In genomic region chr7:157411580-157411979, GRCh38 we compare ENCODE assay signal across 12 cellular contexts.
DNase-seq lines count a peak whose midpoint lies in the region; ATAC-seq, FAIRE-seq and TF ChIP-seq lines count a peak whose summit lies in the region.
"Had no signal": no experiment of that assay in that cellular context is flagged by ENCODE, and none has a peak within 500 bp of the region (broad histone marks: within the 10 kb centered on the region; RNA-seq: fewer than 3 reads in every experiment).

No MANE protein-coding gene starts in this region.

- H3K9ac ChIP-seq in skeletal muscle satellite cell (ENCODE audit: low read depth, low read length) = peak overlapping the region; percentile 4

- H3K9me3 ChIP-seq in skeletal muscle satellite cell (replicated peaks; ENCODE audit: low read length) (no peaks in the 10 kb centered on the region), testis (no peaks in the 10 kb centered on the region)

- no peaks in the 10 kb centered on the region for H3K27me3 ChIP-seq in skeletal muscle satellite cell (ENCODE audit: control insufficient read depth, insufficient read depth, low read length)
- no peaks in the 10 kb centered on the region for H3K27me3 ChIP-seq in testis

- intact Hi-C loops in testis (cut with DNase I; ENCODE audit: low total_unique reads) = no loop called here

- H3K4me1 ChIP-seq in skeletal muscle satellite cell (ENCODE audit: control insufficient read depth, insufficient read depth, low read length) (peaks cover 26% of the 10 kb centered on the region), testis (no peaks in the 10 kb centered on the region)

- ATAC-seq in activated T-helper 17 cell treated with anti-CD3 and anti-CD28 coated beads, Interleukin-2, amount 50 U/mL, for 72 hours (replicated peaks) = peak; percentile 86

- H3K36me3 Mint-ChIP-seq in activated T-helper 17 cell treated with anti-CD3 and anti-CD28 coated beads, Interleukin-2, amount 50 U/mL, for 72 hours (ENCODE audit: low read depth) = peaks cover 75% of the 10 kb centered on the region
- H3K36me3 Mint-ChIP-seq: activated naive CD8-positive, alpha-beta T cell treated with anti-CD3 and anti-CD28 coated beads, Interleukin-2, amount 10 ng/mL, durations not matched to agents 7 days and 5 days had no signal

- peaks cover 11% of the 10 kb centered on the region for H3K4me1 Mint-ChIP-seq in activated T-helper 17 cell treated with anti-CD3 and anti-CD28 coated beads, Interleukin-2, amount 50 U/mL, for 72 hours
- H3K4me1 Mint-ChIP-seq: activated naive CD8-positive, alpha-beta T cell treated with anti-CD3 and anti-CD28 coated beads, Interleukin-2, amount 10 ng/mL, durations not matched to agents 7 days and 5 days had no signal

- TF ChIP-seq POLR2A in testis (IDR thresholded peaks at IDR 0.05) = no peak

- FAIRE-seq in RCC 7860 (lab: Jason Lieb, UNC) = no peak

- H3K4me2 ChIP-seq in skeletal muscle satellite cell (ENCODE audit: low read length) = peak overlapping the region; percentile 20

- TF ChIP-seq CTCF in testis (IDR thresholded peaks at IDR 0.05) = no peak

- no peak overlapping the region for H3K27ac ChIP-seq in testis
- H3K27ac ChIP-seq: HL-60 had no signal

- H3K36me3 ChIP-seq in skeletal muscle satellite cell (ENCODE audit: insufficient read depth, low read length) (peaks cover 45% of the 10 kb centered on the region), testis (ENCODE audit: low read depth, missing control alignments) (no peaks in the 10 kb centered on the region)

- peak overlapping the region; percentile 77 for H3K4me3 Mint-ChIP-seq in activated T-helper 17 cell treated with anti-CD3 and anti-CD28 coated beads, Interleukin-2, amount 50 U/mL, for 72 hours
- H3K4me3 Mint-ChIP-seq: activated naive CD8-positive, alpha-beta T cell treated with anti-CD3 and anti-CD28 coated beads, Interleukin-2, amount 10 ng/mL, durations not matched to agents 7 days and 5 days had no signal

- H3K4me3 ChIP-seq in skeletal muscle satellite cell (ENCODE audit: low read length) (peak overlapping the region; percentile 9), testis (no peak overlapping the region)

- H3K27me3 Mint-ChIP-seq in activated T-helper 17 cell treated with anti-CD3 and anti-CD28 coated beads, Interleukin-2, amount 50 U/mL, for 72 hours = no peaks in the 10 kb centered on the region
- H3K27me3 Mint-ChIP-seq: activated naive CD8-positive, alpha-beta T cell treated with anti-CD3 and anti-CD28 coated beads, Interleukin-2, amount 10 ng/mL, durations not matched to agents 7 days and 5 days had no signal

- DNase-seq in Daoy (ENCODE audit: low read depth) = peak; percentile 69
- DNase-seq in RCC 7860 (ENCODE audit: low spot score) = peak; percentile 83
- DNase-seq in testis = no peak
- DNase-seq in GF-D8 (lab: John Stamatoyannopoulos, UW) = no peak
- DNase-seq in NCI-H510A treated with DMSO at 0.1 percent for 48 hours (lab: John Stamatoyannopoulos, UW) = no peak
- DNase-seq in GM19238 (ENCODE audit: insufficient read length, low spot score) = no peak
- DNase-seq: activated naive CD8-positive, alpha-beta T cell treated with anti-CD3 and anti-CD28 coated beads, Interleukin-2, amount 10 ng/mL, durations not matched to agents 7 days and 5 days; DMS79 treated with DMSO at 0.1 percent for 48 hours; NCI-H69 had no signal

- H3K27ac Mint-ChIP-seq in activated T-helper 17 cell treated with anti-CD3 and anti-CD28 coated beads, Interleukin-2, amount 50 U/mL, for 72 hours = peak overlapping the region; percentile 96
- H3K27ac Mint-ChIP-seq: activated naive CD8-positive, alpha-beta T cell treated with anti-CD3 and anti-CD28 coated beads, Interleukin-2, amount 10 ng/mL, durations not matched to agents 7 days and 5 days had no signal

- no peaks in the 10 kb centered on the region for H3K9me3 Mint-ChIP-seq in activated T-helper 17 cell treated with anti-CD3 and anti-CD28 coated beads, Interleukin-2, amount 50 U/mL, for 72 hours
- H3K9me3 Mint-ChIP-seq: activated naive CD8-positive, alpha-beta T cell treated with anti-CD3 and anti-CD28 coated beads, Interleukin-2, amount 10 ng/mL, durations not matched to agents 7 days and 5 days had no signal

- 57 to 60% methylated on average over 7 to 19 of the region's 19 CpGs for WGBS in testis, 2 donors

Comparison
In these comparisons a context has a peak if more than half of its experiments do, and no peak if none do; other contexts are left out.
1. DNase-seq: peak in Daoy (single experiment) and RCC 7860 (single experiment); none in testis (single experiment), GF-D8 (single experiment), NCI-H510A treated with DMSO at 0.1 percent for 48 hours (single experiment) and GM19238 (single experiment).